18 cellular contexts compared by ENCODE assay signal in the genomic region with DNA sequence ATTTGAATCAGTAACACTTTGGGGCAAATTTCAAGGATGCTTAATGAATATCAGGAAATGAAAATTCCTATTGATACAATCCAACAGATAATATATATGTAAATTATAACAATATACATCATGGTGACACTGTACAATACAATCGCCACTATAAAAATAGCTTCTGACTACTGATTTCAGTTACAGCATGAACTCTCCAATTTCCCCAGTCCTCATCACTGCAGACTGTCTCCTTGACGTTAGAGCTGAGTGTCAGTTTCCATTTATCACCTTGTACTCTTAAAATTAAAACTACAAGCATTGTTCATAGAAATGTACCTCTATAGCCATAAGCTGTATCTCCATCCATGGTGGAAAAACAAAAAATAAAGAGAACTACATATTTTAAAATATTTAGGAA. TPM values are rescaled to one million over a fixed set of nuclear protein-coding genes. Genes with fewer than 3 reads are reported as not detected.
DNase-seq lines count a peak whose midpoint lies in the region; ATAC-seq and TF ChIP-seq lines count a peak whose summit lies in the region.
"Had no signal": no experiment of that assay in that cellular context is flagged by ENCODE, and none has a peak within 500 bp of the region (broad histone marks: within the 10 kb centered on the region; RNA-seq: fewer than 3 reads in every experiment).

No MANE protein-coding gene starts in this region.

- H3K4me3 ChIP-seq in mammary epithelial cell (replicated peaks in 1 of 3; ENCODE audit: insufficient read depth in 1 of 3, low read depth in 2 of 3, low read length in 3 of 3) = no peak overlapping the region
- H3K4me3 ChIP-seq: A549, HAP-1 had no signal

- DNase-seq in Right ventricle myocardium superior (no peak), Right ventricle myocardium inferior (ENCODE audit: missing footprints) (no peak), left ventricle myocardium superior (no peak), cardiac septum (ENCODE audit: low spot score) (no peak), mammary epithelial cell (no peak), HPDE6-E6E7 (ENCODE audit: extremely low spot score) (no peak)
- DNase-seq in stimulated activated naive CD8-positive, alpha-beta T cell treated with anti-CD3 and anti-CD28 coated beads, Interleukin-15, amount 100 ng/mL, for 72 hours = no peak
- DNase-seq: 8988T; C1 segment of cervical spinal cord; Caco-2; CD4-positive, alpha-beta memory T cell; DMS153; DND-41; GOT3; HFFc6 had no signal

- peak overlapping the region; percentile 74 for H3K4me2 ChIP-seq in mammary epithelial cell (ENCODE audit: insufficient read depth, low read depth, low read length)
- H3K4me2 ChIP-seq: A549 had no signal

- CTCF ChIA-PET in mammary epithelial cell (lab: Charles Lee; ENCODE audit: low non-redundant PET) = no interaction called here

- no peak overlapping the region for H3K9ac ChIP-seq in mammary epithelial cell (ENCODE audit: insufficient read depth, low read length)

- no peaks in the 10 kb centered on the region for H3K27me3 ChIP-seq in mammary epithelial cell (ENCODE audit: insufficient read depth, low read length)

- dilution Hi-C loops in mammary epithelial cell (cut with HindIII; ENCODE audit: low sequenced_read_pairs) = no loop called here

- in situ Hi-C loops in mammary epithelial cell (cut with MboI; ENCODE audit: low sequenced_read_pairs in 2 of 2) = no loop called here

- peaks cover 28% of the 10 kb centered on the region for H3K36me3 Mint-ChIP-seq in stimulated activated memory B cell treated with anti-CD40 and anti-IgM and Interleukin-4, amounts not matched to agents 10 μg/mL and 1 μg/mL and 100 μg/mL, for 72 hours
- H3K36me3 Mint-ChIP-seq: CD4-positive, alpha-beta memory T cell had no signal

- peaks cover 36% of the 10 kb centered on the region for H3K4me1 ChIP-seq in mammary epithelial cell (ENCODE audit: insufficient read depth, low read length)

- no peaks in the 10 kb centered on the region for H3K27me3 Mint-ChIP-seq in stimulated activated memory B cell treated with anti-CD40 and anti-IgM and Interleukin-4, amounts not matched to agents 10 μg/mL and 1 μg/mL and 100 μg/mL, for 72 hours
- H3K27me3 Mint-ChIP-seq in stimulated activated naive CD8-positive, alpha-beta T cell treated with anti-CD3 and anti-CD28 coated beads, Interleukin-15, amount 100 ng/mL, for 72 hours = peaks cover 15% of the 10 kb centered on the region

- no peaks in the 10 kb centered on the region for H4K20me1 ChIP-seq in mammary epithelial cell (ENCODE audit: insufficient read depth, low read length)

- WGBS in mammary epithelial cell (ENCODE audit: low coverage, missing lambda C conversion rate) = 53% methylated on average over 2 of the region's 2 CpGs

- H3K9me3 ChIP-seq in mammary epithelial cell (replicated peaks; ENCODE audit: insufficient read depth, low read length) = no peaks in the 10 kb centered on the region
- H3K9me3 ChIP-seq: A549, Caco-2, HAP-1 had no signal

- H3K79me2 ChIP-seq in mammary epithelial cell (ENCODE audit: insufficient read depth, low read length) = peaks cover 56% of the 10 kb centered on the region

- ATAC-seq in Right ventricle myocardium superior (ENCODE audit: poor library complexity) (peak; percentile 40), Right ventricle myocardium inferior (no peak), left ventricle myocardium superior (peak; percentile 62)
- ATAC-seq in stimulated activated memory B cell treated with anti-CD40 and anti-IgM and Interleukin-4, amounts not matched to agents 10 μg/mL and 1 μg/mL and 100 μg/mL, for 72 hours = no peak
- ATAC-seq in stimulated activated naive CD8-positive, alpha-beta T cell treated with anti-CD3 and anti-CD28 coated beads, Interleukin-15, amount 100 ng/mL, for 72 hours = no peak
- ATAC-seq: A549 had no signal

- peaks cover 89% of the 10 kb centered on the region for H3K4me1 Mint-ChIP-seq in stimulated activated memory B cell treated with anti-CD40 and anti-IgM and Interleukin-4, amounts not matched to agents 10 μg/mL and 1 μg/mL and 100 μg/mL, for 72 hours
- H3K4me1 Mint-ChIP-seq in stimulated activated naive CD8-positive, alpha-beta T cell treated with anti-CD3 and anti-CD28 coated beads, Interleukin-15, amount 100 ng/mL, for 72 hours = no peaks in the 10 kb centered on the region
- H3K4me1 Mint-ChIP-seq: CD4-positive, alpha-beta memory T cell had no signal

- no peak overlapping the region for H2AFZ ChIP-seq in mammary epithelial cell (ENCODE audit: low read depth, low read length)

- peak overlapping the region; percentile 1 for H3K27ac Mint-ChIP-seq in stimulated activated memory B cell treated with anti-CD40 and anti-IgM and Interleukin-4, amounts not matched to agents 10 μg/mL and 1 μg/mL and 100 μg/mL, for 72 hours
- H3K27ac Mint-ChIP-seq in stimulated activated naive CD8-positive, alpha-beta T cell treated with anti-CD3 and anti-CD28 coated beads, Interleukin-15, amount 100 ng/mL, for 72 hours = no peak overlapping the region
- H3K27ac Mint-ChIP-seq: CD4-positive, alpha-beta memory T cell; HFFc6 had no signal

- no TSS peak for BruUV-seq in mammary epithelial cell (replicated peaks; lab: Mats Ljungman, UMichigan)

- H3K27ac ChIP-seq in mammary epithelial cell (ENCODE audit: insufficient read depth, low read depth, low read length) = no peak overlapping the region
- H3K27ac ChIP-seq: A549 had no signal

- intact Hi-C loops in Right ventricle myocardium superior (cut with DNase I) = no loop called here
- intact Hi-C loops in Right ventricle myocardium inferior (cut with DNase I) = no loop called here
- intact Hi-C loops in left ventricle myocardium superior (cut with micrococcal nuclease) = no loop called here
- intact Hi-C loops in cardiac septum (cut with DNase I) = no loop called here
- intact Hi-C loops in mammary epithelial cell (cut with micrococcal nuclease) = no loop called here

- no peak overlapping the region for H3K4me3 Mint-ChIP-seq in stimulated activated memory B cell treated with anti-CD40 and anti-IgM and Interleukin-4, amounts not matched to agents 10 μg/mL and 1 μg/mL and 100 μg/mL, for 72 hours
- H3K4me3 Mint-ChIP-seq in stimulated activated naive CD8-positive, alpha-beta T cell treated with anti-CD3 and anti-CD28 coated beads, Interleukin-15, amount 100 ng/mL, for 72 hours = no peak overlapping the region
- H3K4me3 Mint-ChIP-seq: CD4-positive, alpha-beta memory T cell; HFFc6 had no signal

- no peak for TF ChIP-seq CTCF in mammary epithelial cell (conservative IDR thresholded peaks at IDR 0.05 in 1 of 2, IDR thresholded peaks at IDR 0.05 in 1 of 2; ENCODE audit: extremely low read depth in 1 of 2, insufficient read depth in 1 of 2, low read depth in 1 of 2, low read length in 2 of 2)

- H3K36me3 ChIP-seq in mammary epithelial cell (ENCODE audit: insufficient read depth, low read length) = no peaks in the 10 kb centered on the region
- H3K36me3 ChIP-seq: HAP-1 had no signal

- no peaks in the 10 kb centered on the region for H3K9me3 Mint-ChIP-seq in stimulated activated memory B cell treated with anti-CD40 and anti-IgM and Interleukin-4, amounts not matched to agents 10 μg/mL and 1 μg/mL and 100 μg/mL, for 72 hours
- H3K9me3 Mint-ChIP-seq in stimulated activated naive CD8-positive, alpha-beta T cell treated with anti-CD3 and anti-CD28 coated beads, Interleukin-15, amount 100 ng/mL, for 72 hours = no peaks in the 10 kb centered on the region
- H3K9me3 Mint-ChIP-seq: CD4-positive, alpha-beta memory T cell; HFFc6 had no signal

RNA-seq across cellular contexts. Expression of gene TBC1D9, which starts 23.4 kb away (rescaled TPM):
- total RNA-seq in Right ventricle myocardium superior (10.0 TPM), Right ventricle myocardium inferior (11.1 TPM), left ventricle myocardium superior (12.8 TPM), cardiac septum (15.0 TPM), mammary epithelial cell (10 to 100 TPM; 23.5 to 42.8 TPM)
- polyA plus RNA-seq in mammary epithelial cell = 12.8 TPM
- polyA minus RNA-seq in mammary epithelial cell = 27.8 TPM

Comparison
In these comparisons a context has a peak if more than half of its experiments do, and no peak if none do; other contexts are left out.
1. ATAC-seq: peak in Right ventricle myocardium superior (single experiment) and left ventricle myocardium superior (single experiment); none in Right ventricle myocardium inferior (single experiment), stimulated activated memory B cell treated with anti-CD40 and anti-IgM and Interleukin-4, amounts not matched to agents 10 μg/mL and 1 μg/mL and 100 μg/mL, for 72 hours (single experiment) and stimulated activated naive CD8-positive, alpha-beta T cell treated with anti-CD3 and anti-CD28 coated beads, Interleukin-15, amount 100 ng/mL, for 72 hours (single experiment).